Comparison of ENCODE assay signal across 11 cellular contexts in genomic region chr11:1337647-1338007, GRCh38. TPM values are rescaled to one million over a fixed set of nuclear protein-coding genes. Genes with fewer than 3 reads are reported as not detected.
DNase-seq lines count a peak whose midpoint lies in the region; ATAC-seq and TF ChIP-seq lines count a peak whose summit lies in the region.
"Had no signal": no experiment of that assay in that cellular context is flagged by ENCODE, and none has a peak within 500 bp of the region (broad histone marks: within the 10 kb centered on the region; RNA-seq: fewer than 3 reads in every experiment).

No MANE protein-coding gene starts in this region.

- peak overlapping the region; percentile 41 for H3K4me3 Mint-ChIP-seq in activated naive CD8-positive, alpha-beta T cell treated with anti-CD3 and anti-CD28 coated beads, Interleukin-2, amount 10 ng/mL, durations not matched to agents 7 days and 5 days
- peak overlapping the region; percentile 72 for H3K4me3 Mint-ChIP-seq in memory B cell

- ATAC-seq in activated naive CD8-positive, alpha-beta T cell treated with anti-CD3 and anti-CD28 coated beads, Interleukin-2, amount 10 ng/mL, durations not matched to agents 7 days and 5 days (ENCODE audit: low read depth) = no peak
- ATAC-seq in memory B cell (ENCODE audit: low read depth) = no peak
- no peak for ATAC-seq in HG03521 (IDR thresholded peaks at IDR 0.05; ENCODE audit: unreplicated experiment)
- ATAC-seq in GM19395 (IDR thresholded peaks at IDR 0.05; ENCODE audit: unreplicated experiment) = no peak

- peak overlapping the region; percentile 64 to 76 for H3K4me3 ChIP-seq in tibial artery

- H3K36me3 Mint-ChIP-seq in activated naive CD8-positive, alpha-beta T cell treated with anti-CD3 and anti-CD28 coated beads, Interleukin-2, amount 10 ng/mL, durations not matched to agents 7 days and 5 days = no peaks in the 10 kb centered on the region
- H3K36me3 Mint-ChIP-seq in memory B cell = peaks cover 6% of the 10 kb centered on the region

- H3K27ac ChIP-seq in tibial artery = peak overlapping the region; percentile 88 to 94

- H3K27me3 Mint-ChIP-seq in activated naive CD8-positive, alpha-beta T cell treated with anti-CD3 and anti-CD28 coated beads, Interleukin-2, amount 10 ng/mL, durations not matched to agents 7 days and 5 days = peaks cover 10% of the 10 kb centered on the region
- peaks cover 3% of the 10 kb centered on the region for H3K27me3 Mint-ChIP-seq in memory B cell

- no peak for TF ChIP-seq CTCF in tibial artery (IDR thresholded peaks at IDR 0.05)

- DNase-seq in activated effector memory CD4-positive, alpha-beta T cell treated with anti-CD3 and anti-CD28 coated beads, Interleukin-2, amount 50 U/mL, for 16 hours = peak; percentile 64
- no peak for DNase-seq in activated effector memory CD4-positive, alpha-beta T cell treated with Interleukin-2 at 50 U/mL for 16 hours
- DNase-seq in activated naive CD8-positive, alpha-beta T cell treated with anti-CD3 and anti-CD28 coated beads, Interleukin-2, amount 10 ng/mL, durations not matched to agents 7 days and 5 days = no peak
- DNase-seq in memory B cell (ENCODE audit: low spot score in 2 of 2) (no peak), tibial artery (peak in 1 of 2 donors; percentile 63), RPMI8226 (no peak)
- DNase-seq: midbrain; NCI-H1436; NK-92 treated with Interleukin-12 subunit alpha and Interleukin-12 subunit beta, amount 100 ng/mL, for 24 hours had no signal

- H3K27ac Mint-ChIP-seq in activated naive CD8-positive, alpha-beta T cell treated with anti-CD3 and anti-CD28 coated beads, Interleukin-2, amount 10 ng/mL, durations not matched to agents 7 days and 5 days = peak overlapping the region; percentile 12
- peak overlapping the region; percentile 64 for H3K27ac Mint-ChIP-seq in memory B cell

- intact Hi-C loops in tibial artery (cut with DNase I; ENCODE audit: low total_unique reads) = loop anchor here (2.0 to 5.0 kb wide), 2 partner anchors 27 to 55 kb away; no protein-coding TSS in a partner anchor

- peaks cover 4% of the 10 kb centered on the region for H3K9me3 Mint-ChIP-seq in activated naive CD8-positive, alpha-beta T cell treated with anti-CD3 and anti-CD28 coated beads, Interleukin-2, amount 10 ng/mL, durations not matched to agents 7 days and 5 days
- H3K9me3 Mint-ChIP-seq in memory B cell = peaks cover 8% of the 10 kb centered on the region

- H3K36me3 ChIP-seq in tibial artery = no peaks in the 10 kb centered on the region

- H3K4me1 ChIP-seq in tibial artery = peaks cover 0 to 24% (median 12%) of the 10 kb centered on the region in 4 donors

- no peaks in the 10 kb centered on the region for H3K27me3 ChIP-seq in tibial artery

- H3K4me1 Mint-ChIP-seq in activated naive CD8-positive, alpha-beta T cell treated with anti-CD3 and anti-CD28 coated beads, Interleukin-2, amount 10 ng/mL, durations not matched to agents 7 days and 5 days = peaks cover 4% of the 10 kb centered on the region
- peaks cover 4% of the 10 kb centered on the region for H3K4me1 Mint-ChIP-seq in memory B cell

- H3K9me3 ChIP-seq in tibial artery = no peaks in the 10 kb centered on the region

- POLR2A ChIA-PET in activated naive CD8-positive, alpha-beta T cell treated with anti-CD3 and anti-CD28 coated beads, Interleukin-2, amount 10 ng/mL, durations not matched to agents 7 days and 5 days (lab: Charles Lee) = no interaction called here

RNA-seq across cellular contexts. Expression of gene TOLLIP, which starts 28.2 kb away (rescaled TPM):
- 10 to 100 TPM; 36.7 to 37.5 TPM for total RNA-seq in activated naive CD8-positive, alpha-beta T cell treated with anti-CD3 and anti-CD28 coated beads, Interleukin-2, amount 10 ng/mL, durations not matched to agents 7 days and 5 days

RNA-seq across cellular contexts. Expression of gene BRSK2, which starts 52.1 kb away (rescaled TPM):
- under 1 TPM; 0.36 to 0.37 TPM for total RNA-seq in activated naive CD8-positive, alpha-beta T cell treated with anti-CD3 and anti-CD28 coated beads, Interleukin-2, amount 10 ng/mL, durations not matched to agents 7 days and 5 days
